Comparison of ENCODE assay signal across 26 cellular contexts in genomic region chr19:31892060-31892459, GRCh38.
"Had no signal": no experiment of that assay in that cellular context is flagged by ENCODE, and none has a peak within 500 bp of the region (broad histone marks: within the 10 kb centered on the region; RNA-seq: fewer than 3 reads in every experiment).

No MANE protein-coding gene starts in this region.

- FAIRE-seq: HepG2, K562 had no signal

- H3K36me3 ChIP-seq: Peyer's patch, SJCRH30 had no signal

- H3K9ac ChIP-seq: KMS-11 had no signal

- H3K4me3 ChIP-seq: K562, PC-9, Peyer's patch, SJCRH30 had no signal

- H3K27ac ChIP-seq: KMS-11, PC-9, Peyer's patch, SJCRH30 had no signal

- ATAC-seq: HepG2, K562, Right ventricle myocardium inferior, SK-N-SH treated with all-trans-retinoic acid at 6 μM for 48 hours had no signal

- H3K4me3 Mint-ChIP-seq: IgD-negative memory B cell had no signal

- H2AFZ ChIP-seq: PC-9 had no signal

- H3K27me3 ChIP-seq: Peyer's patch, SJCRH30 had no signal

- H3K4me2 ChIP-seq: KMS-11, PC-9 had no signal

- H3K4me1 Mint-ChIP-seq: IgD-negative memory B cell had no signal

- H3K9me3 ChIP-seq: Peyer's patch, SJCRH30 had no signal

- H3K27me3 Mint-ChIP-seq: IgD-negative memory B cell had no signal

- H3K27ac Mint-ChIP-seq: IgD-negative memory B cell had no signal

- H3K36me3 Mint-ChIP-seq: IgD-negative memory B cell had no signal

- DNase-seq: Kasumi-1; MM.1S; NCI-H1092 treated with DMSO at 0.1 percent for 48 hours; NCI-H1436; NCI-H187; NCI-H2029; NCI-H2081 treated with DMSO at 0.1 percent for 48 hours; NCI-H2171; NCI-H226; NCI-H446; NCI-H510A; NCI-H524 treated with DMSO at 0.1 percent for 48 hours; NCI-H69; NCI-H774; NK-92 treated with Interleukin-12 subunit alpha and Interleukin-12 subunit beta, amount 100 ng/mL, for 24 hours; OCI-M1; PC-9; Peyer's patch; SHP77 treated with DMSO at 0.1 percent for 48 hours; SJCRH30 had no signal

- H3K4me1 ChIP-seq: Peyer's patch, SJCRH30 had no signal
